ENCODE assay signal across 1 cellular context in the genomic region with DNA sequence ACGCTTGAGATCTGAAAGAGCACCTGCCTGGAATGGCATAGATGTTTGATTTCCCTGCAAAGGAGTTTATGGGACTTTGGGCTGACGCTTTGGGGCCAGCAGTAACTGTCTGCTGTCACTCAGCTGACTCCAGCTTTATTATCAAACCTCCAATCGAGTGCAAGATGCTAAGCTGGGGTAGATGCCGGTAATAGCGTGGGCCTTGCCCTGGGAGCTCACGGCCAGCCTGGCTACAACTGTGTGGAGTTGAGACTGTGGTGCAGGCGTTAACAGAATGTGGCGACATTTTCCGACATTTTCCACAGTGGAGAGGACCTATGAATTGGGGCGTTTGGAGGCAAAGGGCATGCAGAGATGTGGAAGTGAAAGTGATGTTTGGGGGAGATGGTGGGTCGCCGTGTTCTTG.
TF ChIP-seq lines count a peak whose summit lies in the region.

No MANE protein-coding gene starts in this region.

TF ChIP-seq in IMR-90, 13 proteins besides CTCF, POLR2A, EP300 and RAD21:
- no peak for TF ChIP-seq MAFK (IDR thresholded peaks at IDR 0.05; ENCODE audit: low read depth, low read length)
- TF ChIP-seq FOS (IDR thresholded peaks at IDR 0.05; ENCODE audit: low read depth, low read length) = no peak
- TF ChIP-seq MXI1 (IDR thresholded peaks at IDR 0.05; ENCODE audit: borderline replicate concordance, low read depth, low read length) = no peak
- no peak for TF ChIP-seq RCOR1 (IDR thresholded peaks at IDR 0.05; ENCODE audit: insufficient replicate concordance, low read length)
- TF ChIP-seq, protein P1, sequence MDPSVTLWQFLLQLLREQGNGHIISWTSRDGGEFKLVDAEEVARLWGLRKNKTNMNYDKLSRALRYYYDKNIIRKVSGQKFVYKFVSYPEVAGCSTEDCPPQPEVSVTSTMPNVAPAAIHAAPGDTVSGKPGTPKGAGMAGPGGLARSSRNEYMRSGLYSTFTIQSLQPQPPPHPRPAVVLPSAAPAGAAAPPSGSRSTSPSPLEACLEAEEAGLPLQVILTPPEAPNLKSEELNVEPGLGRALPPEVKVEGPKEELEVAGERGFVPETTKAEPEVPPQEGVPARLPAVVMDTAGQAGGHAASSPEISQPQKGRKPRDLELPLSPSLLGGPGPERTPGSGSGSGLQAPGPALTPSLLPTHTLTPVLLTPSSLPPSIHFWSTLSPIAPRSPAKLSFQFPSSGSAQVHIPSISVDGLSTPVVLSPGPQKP (IDR thresholded peaks at IDR 0.05; ENCODE audit: borderline replicate concordance, low read depth, low read length) = no peak
- no peak for TF ChIP-seq NFE2L2 (IDR thresholded peaks at IDR 0.05; ENCODE audit: low read depth, low read length)
- TF ChIP-seq MAZ (IDR thresholded peaks at IDR 0.05; ENCODE audit: borderline replicate concordance, low read depth, low read length) = no peak
- no peak for TF ChIP-seq CEBPB (IDR thresholded peaks at IDR 0.05; ENCODE audit: low read depth, low read length)
- no peak for TF ChIP-seq RFX5 (IDR thresholded peaks at IDR 0.05; ENCODE audit: low read depth, low read length)
- TF ChIP-seq, protein P2, sequence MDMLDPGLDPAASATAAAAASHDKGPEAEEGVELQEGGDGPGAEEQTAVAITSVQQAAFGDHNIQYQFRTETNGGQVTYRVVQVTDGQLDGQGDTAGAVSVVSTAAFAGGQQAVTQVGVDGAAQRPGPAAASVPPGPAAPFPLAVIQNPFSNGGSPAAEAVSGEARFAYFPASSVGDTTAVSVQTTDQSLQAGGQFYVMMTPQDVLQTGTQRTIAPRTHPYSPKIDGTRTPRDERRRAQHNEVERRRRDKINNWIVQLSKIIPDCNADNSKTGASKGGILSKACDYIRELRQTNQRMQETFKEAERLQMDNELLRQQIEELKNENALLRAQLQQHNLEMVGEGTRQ (IDR thresholded peaks at IDR 0.05; ENCODE audit: low read depth, low read length) = no peak
